ENCODE assay signal across 11 cellular contexts in genomic region chr22:17217179-17217578, GRCh38. TPM values are rescaled to one million over a fixed set of nuclear protein-coding genes. Genes with fewer than 3 reads are reported as not detected.
A peak's percentile ranks its signal among the peaks of the same experiment; 100 is the strongest.
DNase-seq lines count a peak whose midpoint lies in the region; ATAC-seq and TF ChIP-seq lines count a peak whose summit lies in the region.
"Had no signal": no experiment of that assay in that cellular context is flagged by ENCODE, and none has a peak within 500 bp of the region (broad histone marks: within the 10 kb centered on the region; RNA-seq: fewer than 3 reads in every experiment).

No MANE protein-coding gene starts in this region.

- POLR2A ChIA-PET in activated CD4-positive, alpha-beta memory T cell treated with anti-CD3 and anti-CD28 coated beads, Interleukin-2, amount 10 ng/mL, durations not matched to agents 7 days and 5 days (lab: Charles Lee): interaction anchor here (2.4 kb wide), 1 partner anchor 20 kb away, joined by 15 read pairs; no protein-coding TSS in a partner anchor
- POLR2A ChIA-PET in HEK293T (lab: Yijun Ruan, JAX): no interaction called here

- H3K9me3 ChIP-seq in HAP-1: no peaks in the 10 kb centered on the region
- no peaks in the 10 kb centered on the region for H3K9me3 ChIP-seq in SJCRH30 (replicated peaks)

- H3K4me1 ChIP-seq in HAP-1: 0 out of 2 replicates have a peak, but pooled peaks cover 4% of the 10 kb centered on the region
- no peaks in the 10 kb centered on the region for H3K4me1 ChIP-seq in SJCRH30

- H3K27me3 Mint-ChIP-seq in activated CD4-positive, alpha-beta memory T cell treated with anti-CD3 and anti-CD28 coated beads, Interleukin-2, amount 10 ng/mL, durations not matched to agents 7 days and 5 days: peaks cover 2% of the 10 kb centered on the region
- H3K27me3 Mint-ChIP-seq in natural killer cell treated with Interleukin-12 subunit alpha and Interleukin-12 subunit beta and Interleukin-15 and Interleukin-18, amount 100 ng/mL, for 72 hours: no peaks in the 10 kb centered on the region
- H3K27me3 Mint-ChIP-seq: progenitor cell of endocrine pancreas had no signal

- H3K4me3 Mint-ChIP-seq in activated CD4-positive, alpha-beta memory T cell treated with anti-CD3 and anti-CD28 coated beads, Interleukin-2, amount 10 ng/mL, durations not matched to agents 7 days and 5 days: peak overlapping the region; percentile 65
- H3K4me3 Mint-ChIP-seq in natural killer cell treated with Interleukin-12 subunit alpha and Interleukin-12 subunit beta and Interleukin-15 and Interleukin-18, amount 100 ng/mL, for 72 hours: peak overlapping the region; percentile 72
- H3K4me3 Mint-ChIP-seq: HFFc6 had no signal

- no peak overlapping the region for H3K27ac ChIP-seq in SJCRH30

- CTCF ChIA-PET in activated CD4-positive, alpha-beta memory T cell treated with anti-CD3 and anti-CD28 coated beads, Interleukin-2, amount 10 ng/mL, durations not matched to agents 7 days and 5 days (lab: Charles Lee): no interaction called here
- CTCF ChIA-PET in HEK293T (lab: Yijun Ruan, JAX): no interaction called here

- in situ Hi-C loops in HAP-1 (cut with MboI; ENCODE audit: low sequenced_read_pairs): no loop called here

- H3K9me3 Mint-ChIP-seq in activated CD4-positive, alpha-beta memory T cell treated with anti-CD3 and anti-CD28 coated beads, Interleukin-2, amount 10 ng/mL, durations not matched to agents 7 days and 5 days: no peaks in the 10 kb centered on the region
- no peaks in the 10 kb centered on the region for H3K9me3 Mint-ChIP-seq in natural killer cell treated with Interleukin-12 subunit alpha and Interleukin-12 subunit beta and Interleukin-15 and Interleukin-18, amount 100 ng/mL, for 72 hours

- no peaks in the 10 kb centered on the region for H3K36me3 Mint-ChIP-seq in activated CD4-positive, alpha-beta memory T cell treated with anti-CD3 and anti-CD28 coated beads, Interleukin-2, amount 10 ng/mL, durations not matched to agents 7 days and 5 days (ENCODE audit: low read depth)
- no peaks in the 10 kb centered on the region for H3K36me3 Mint-ChIP-seq in natural killer cell treated with Interleukin-12 subunit alpha and Interleukin-12 subunit beta and Interleukin-15 and Interleukin-18, amount 100 ng/mL, for 72 hours

- DNase-seq in NCI-H82 (lab: John Stamatoyannopoulos, UW) (peak; percentile 37), NCI-H82 treated with DMSO at 0.1 percent for 48 hours (lab: John Stamatoyannopoulos, UW; ENCODE audit: unreplicated experiment) (no peak), HAP-1 (ENCODE audit: low spot score in 2 of 2) (peak; percentile 46 to 67), HEK293T (ENCODE audit: extremely low spot score) (no peak), SJCRH30 (no peak), left lobe of liver (ENCODE audit: low spot score) (no peak)
- DNase-seq in activated CD4-positive, alpha-beta memory T cell treated with anti-CD3 and anti-CD28 coated beads, Interleukin-2, amount 10 ng/mL, durations not matched to agents 7 days and 5 days: peak; percentile 30
- DNase-seq in natural killer cell treated with Interleukin-12 subunit alpha and Interleukin-12 subunit beta and Interleukin-15 and Interleukin-18, amount 100 ng/mL, for 72 hours (ENCODE audit: low spot score): no peak
- DNase-seq: 8988T, HFFc6 had no signal

- ATAC-seq in natural killer cell treated with Interleukin-12 subunit alpha and Interleukin-12 subunit beta and Interleukin-15 and Interleukin-18, amount 100 ng/mL, for 72 hours: peak in 1 of 2 donors; percentile 32
- ATAC-seq in left lobe of liver: no peak

- H3K27me3 ChIP-seq in HAP-1 (ENCODE audit: low read depth): no peaks in the 10 kb centered on the region
- no peaks in the 10 kb centered on the region for H3K27me3 ChIP-seq in SJCRH30

- H3K4me3 ChIP-seq in HAP-1 (no peak overlapping the region), SJCRH30 (no peak overlapping the region)

- H3K4me1 Mint-ChIP-seq in activated CD4-positive, alpha-beta memory T cell treated with anti-CD3 and anti-CD28 coated beads, Interleukin-2, amount 10 ng/mL, durations not matched to agents 7 days and 5 days: peaks cover 62% of the 10 kb centered on the region
- H3K4me1 Mint-ChIP-seq in natural killer cell treated with Interleukin-12 subunit alpha and Interleukin-12 subunit beta and Interleukin-15 and Interleukin-18, amount 100 ng/mL, for 72 hours (ENCODE audit: low read depth in 2 of 2): peaks cover 48 to 65% of the 10 kb centered on the region in 2 donors

- H3K36me3 ChIP-seq in HAP-1 (replicated peaks) (no peaks in the 10 kb centered on the region), SJCRH30 (no peaks in the 10 kb centered on the region)

- H3K27ac Mint-ChIP-seq in activated CD4-positive, alpha-beta memory T cell treated with anti-CD3 and anti-CD28 coated beads, Interleukin-2, amount 10 ng/mL, durations not matched to agents 7 days and 5 days: peak overlapping the region; percentile 75
- H3K27ac Mint-ChIP-seq in natural killer cell treated with Interleukin-12 subunit alpha and Interleukin-12 subunit beta and Interleukin-15 and Interleukin-18, amount 100 ng/mL, for 72 hours: peak overlapping the region; percentile 92 to 96
- H3K27ac Mint-ChIP-seq: HFFc6, progenitor cell of endocrine pancreas had no signal

TF ChIP-seq in HEK293T, 16 proteins besides CTCF, POLR2A, EP300 and RAD21:
- TF ChIP-seq L3MBTL2 (conservative IDR thresholded peaks at IDR 0.05) (no peak), BHLHE40 (IDR thresholded peaks at IDR 0.05; ENCODE audit: borderline replicate concordance) (no peak)
TF ChIP-seq in HEK293T: peak in this region for 0.

RNA-seq across cellular contexts. Expression of gene ADA2, which starts 2.1 kb away (rescaled TPM):
- total RNA-seq in activated CD4-positive, alpha-beta memory T cell treated with anti-CD3 and anti-CD28 coated beads, Interleukin-2, amount 10 ng/mL, durations not matched to agents 7 days and 5 days: 10 to 100 TPM; 47.1 to 50.0 TPM
- total RNA-seq in natural killer cell treated with Interleukin-12 subunit alpha and Interleukin-12 subunit beta and Interleukin-15 and Interleukin-18, amount 100 ng/mL, for 72 hours: 10 to 100 TPM; 18.0 to 18.9 TPM
- total RNA-seq in SJCRH30 (2014; rRNA removed; shearing (Covaris generic)): 0.10 and 0.28 TPM in 2 replicates
- 5.7 TPM for total RNA-seq in left lobe of liver

RNA-seq across cellular contexts. Expression of gene HDHD5, which starts 58.1 kb away (rescaled TPM):
- total RNA-seq in activated CD4-positive, alpha-beta memory T cell treated with anti-CD3 and anti-CD28 coated beads, Interleukin-2, amount 10 ng/mL, durations not matched to agents 7 days and 5 days: 10 to 100 TPM; 27.1 TPM
- 10 to 100 TPM; 29.6 to 32.7 TPM for total RNA-seq in natural killer cell treated with Interleukin-12 subunit alpha and Interleukin-12 subunit beta and Interleukin-15 and Interleukin-18, amount 100 ng/mL, for 72 hours
- total RNA-seq in SJCRH30 (2014; rRNA removed; shearing (Covaris generic)): 48.3 and 48.7 TPM in 2 replicates
- 31.7 TPM for total RNA-seq in left lobe of liver

Comparison
In these comparisons a context has a peak if more than half of its experiments do, and no peak if none do; other contexts are left out.
1. DNase-seq: peak in NCI-H82 (single experiment), HAP-1 (2 of 2) and activated CD4-positive, alpha-beta memory T cell treated with anti-CD3 and anti-CD28 coated beads, Interleukin-2, amount 10 ng/mL, durations not matched to agents 7 days and 5 days (single experiment); none in NCI-H82 treated with DMSO at 0.1 percent for 48 hours (single experiment), natural killer cell treated with Interleukin-12 subunit alpha and Interleukin-12 subunit beta and Interleukin-15 and Interleukin-18, amount 100 ng/mL, for 72 hours (single experiment), HEK293T (single experiment), SJCRH30 (0 of 2) and left lobe of liver (single experiment).